Comparison of ENCODE assay signal across 1 cellular context in the genomic region with DNA sequence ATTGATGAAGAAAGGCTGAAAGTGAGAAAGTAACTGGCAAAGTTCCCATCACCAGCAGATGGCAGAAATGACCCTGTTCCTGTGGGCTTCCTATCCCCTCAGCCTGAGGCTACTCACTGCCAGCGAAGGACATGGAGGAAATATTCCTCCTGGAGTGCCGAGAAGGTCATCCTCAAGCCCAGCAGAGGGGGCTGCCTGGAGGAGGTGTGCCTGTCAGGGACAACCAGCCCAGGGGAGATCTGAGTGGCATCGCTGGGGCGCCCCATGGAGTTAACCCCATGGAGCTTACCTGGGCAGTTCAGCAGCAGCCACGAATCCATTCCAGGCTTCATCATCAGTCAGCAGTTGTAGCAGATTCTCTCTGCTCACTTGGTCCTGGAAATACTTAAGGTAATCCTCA. TPM values are rescaled to one million over a fixed set of nuclear protein-coding genes. Genes with fewer than 3 reads are reported as not detected.
"Had no signal": no experiment of that assay in that cellular context is flagged by ENCODE, and none has a peak within 500 bp of the region (broad histone marks: within the 10 kb centered on the region; RNA-seq: fewer than 3 reads in every experiment).

No MANE protein-coding gene starts in this region.

RNA-seq across cellular contexts. Expression of gene APOL2, which starts 8.3 kb away (rescaled TPM):
- polyA plus RNA-seq: neural cell had no signal

RNA-seq across cellular contexts. Expression of gene APOL1, which starts 21.9 kb away (rescaled TPM):
- polyA plus RNA-seq: neural cell had no signal

RNA-seq across cellular contexts. Expression of gene APOL4, which starts 29.4 kb away (rescaled TPM):
- polyA plus RNA-seq: neural cell had no signal
